In the genomic region with DNA sequence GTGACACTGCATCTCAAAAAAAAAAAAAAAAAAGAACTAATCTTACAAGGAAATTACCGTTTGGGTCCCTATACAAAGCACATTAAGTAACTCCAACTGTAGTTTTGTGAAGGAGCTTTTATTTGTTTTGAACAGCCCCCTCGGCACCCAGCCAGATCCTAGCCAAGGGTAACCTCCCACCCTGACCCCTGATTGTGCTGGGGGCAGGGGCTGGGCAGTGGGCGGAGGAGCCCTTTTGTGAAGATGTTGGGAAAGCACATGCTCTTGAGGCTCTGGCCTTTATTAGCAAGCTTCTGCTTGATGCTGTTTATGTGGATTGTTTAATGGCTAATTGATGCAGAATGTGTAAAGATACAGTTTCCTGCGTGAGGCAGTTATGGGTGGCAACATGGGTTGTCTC, we compare ENCODE assay signal across 19 cellular contexts.
"Had no signal": no experiment of that assay in that cellular context is flagged by ENCODE, and none has a peak within 500 bp of the region (broad histone marks: within the 10 kb centered on the region; RNA-seq: fewer than 3 reads in every experiment).

No MANE protein-coding gene starts in this region.

- H3K4me1 Mint-ChIP-seq: immature natural killer cell; stimulated activated naive B cell treated with anti-CD40 and anti-IgM and Interleukin-4, amounts not matched to agents 10 μg/mL and 1 μg/mL and 100 μg/mL, for 72 hours had no signal

- DNase-seq: foreskin keratinocyte; immature natural killer cell; left cardiac atrium; left ventricle myocardium superior; mesenchymal stem cell; midbrain; posterior cingulate gyrus; sigmoid colon; stimulated activated CD4-positive, alpha-beta T cell treated with anti-CD3 and anti-CD28 coated beads, Interleukin-2, amount 100 ng/mL, for 24 hours; stimulated activated CD4-positive, alpha-beta T cell treated with anti-CD3 and anti-CD28 coated beads, Interleukin-4, amount 100 ng/mL, for 4 hours; stimulated activated naive B cell treated with anti-CD40 and anti-IgM and Interleukin-4, amounts not matched to agents 10 μg/mL and 1 μg/mL and 100 μg/mL, for 72 hours; stimulated activated naive CD8-positive, alpha-beta T cell treated with anti-CD3 and anti-CD28 coated beads, Interleukin-15, amount 100 ng/mL, for 72 hours; testis; upper lobe of right lung had no signal

- H3K27me3 Mint-ChIP-seq: dendritic cell treated with granulocyte-macrophage colony-stimulating factor and Interleukin-4, amounts not matched to agents 40 ng/mL and 50 ng/mL, for 4 days; stimulated activated naive B cell treated with anti-CD40 and anti-IgM and Interleukin-4, amounts not matched to agents 10 μg/mL and 1 μg/mL and 100 μg/mL, for 72 hours; stimulated activated naive CD8-positive, alpha-beta T cell treated with anti-CD3 and anti-CD28 coated beads, Interleukin-15, amount 100 ng/mL, for 72 hours had no signal

- H3K4me3 Mint-ChIP-seq: dendritic cell treated with granulocyte-macrophage colony-stimulating factor and Interleukin-4, amounts not matched to agents 40 ng/mL and 50 ng/mL, for 4 days; immature natural killer cell; nephron; stimulated activated naive B cell treated with anti-CD40 and anti-IgM and Interleukin-4, amounts not matched to agents 10 μg/mL and 1 μg/mL and 100 μg/mL, for 72 hours; stimulated activated naive CD8-positive, alpha-beta T cell treated with anti-CD3 and anti-CD28 coated beads, Interleukin-15, amount 100 ng/mL, for 72 hours had no signal

- H3K9me3 Mint-ChIP-seq: stimulated activated naive B cell treated with anti-CD40 and anti-IgM and Interleukin-4, amounts not matched to agents 10 μg/mL and 1 μg/mL and 100 μg/mL, for 72 hours had no signal

- H3K27me3 ChIP-seq: foreskin keratinocyte, sigmoid colon, testis, tibial nerve, upper lobe of right lung had no signal

- H3K4me3 ChIP-seq: lung, sigmoid colon, skin epidermis, testis, tibial nerve, upper lobe of right lung had no signal

- H3K27ac ChIP-seq: foreskin keratinocyte, sigmoid colon, skin epidermis, testis, tibial nerve, upper lobe of right lung had no signal

- H3K9me3 ChIP-seq: testis had no signal

- H3K36me3 ChIP-seq: upper lobe of right lung had no signal

- ATAC-seq: foreskin keratinocyte; left cardiac atrium; left ventricle myocardium superior; stimulated activated naive B cell treated with anti-CD40 and anti-IgM and Interleukin-4, amounts not matched to agents 10 μg/mL and 1 μg/mL and 100 μg/mL, for 72 hours; stimulated activated naive CD8-positive, alpha-beta T cell treated with anti-CD3 and anti-CD28 coated beads, Interleukin-15, amount 100 ng/mL, for 72 hours; upper lobe of right lung had no signal

- H3K4me1 ChIP-seq: foreskin keratinocyte, sigmoid colon, testis, tibial nerve, upper lobe of right lung had no signal

- H3K27ac Mint-ChIP-seq: dendritic cell treated with granulocyte-macrophage colony-stimulating factor and Interleukin-4, amounts not matched to agents 40 ng/mL and 50 ng/mL, for 4 days; immature natural killer cell; nephron; stimulated activated naive B cell treated with anti-CD40 and anti-IgM and Interleukin-4, amounts not matched to agents 10 μg/mL and 1 μg/mL and 100 μg/mL, for 72 hours; stimulated activated naive CD8-positive, alpha-beta T cell treated with anti-CD3 and anti-CD28 coated beads, Interleukin-15, amount 100 ng/mL, for 72 hours had no signal
